In the genomic region with DNA sequence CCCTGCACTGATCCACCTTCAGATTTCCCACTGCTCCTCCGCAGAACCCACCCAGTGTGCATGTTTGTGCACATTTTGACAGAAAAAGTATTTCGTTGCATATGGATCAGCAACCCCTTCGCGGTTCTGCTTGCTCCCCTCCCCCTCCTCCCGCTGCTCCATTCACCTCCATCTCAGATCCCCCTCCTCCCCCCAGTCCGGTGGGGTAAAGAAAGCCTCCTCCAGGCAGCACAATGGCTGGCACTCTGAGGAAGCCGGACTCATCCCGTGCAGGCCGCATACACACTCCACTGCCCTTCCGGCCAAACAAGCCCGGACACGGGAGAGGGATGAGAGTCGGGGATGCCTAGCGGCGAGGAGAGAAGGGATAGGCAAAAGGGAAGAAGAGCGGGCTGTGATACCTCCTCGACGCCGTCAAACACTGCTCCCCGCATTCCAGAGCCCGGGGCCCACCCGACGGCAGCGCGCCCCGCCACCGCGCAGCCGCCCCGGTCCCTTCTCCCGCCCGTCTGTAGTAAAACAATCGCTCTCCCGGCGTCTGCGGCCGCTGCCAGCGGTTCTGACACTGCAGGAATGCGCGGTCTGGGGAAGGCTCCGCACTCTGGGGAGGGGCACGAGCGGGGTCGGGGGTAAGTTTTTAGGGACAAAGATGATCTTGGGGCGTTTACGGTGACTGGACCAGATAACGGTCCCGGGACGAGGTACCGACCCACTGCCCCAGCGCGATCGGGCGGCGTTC, we compare ENCODE assay signal across 9 cellular contexts. TPM values are rescaled to one million over a fixed set of nuclear protein-coding genes. Genes with fewer than 3 reads are reported as not detected.
DNase-seq lines count a peak whose midpoint lies in the region; ATAC-seq, FAIRE-seq and TF ChIP-seq lines count a peak whose summit lies in the region.
"Had no signal": no experiment of that assay in that cellular context is flagged by ENCODE, and none has a peak within 500 bp of the region (broad histone marks: within the 10 kb centered on the region; RNA-seq: fewer than 3 reads in every experiment).

No MANE protein-coding gene starts in this region.

- H3K4me1 ChIP-seq in A549 (no peaks in the 10 kb centered on the region), endothelial cell of umbilical vein (ENCODE audit: control insufficient read depth, extremely low read depth, insufficient read depth, low read length) (peaks cover 9% of the 10 kb centered on the region), suprapubic skin (peaks cover 20% of the 10 kb centered on the region)

- TF ChIP-seq CTCF in A549 (IDR thresholded peaks at IDR 0.05) = no peak
- TF ChIP-seq CTCF in WERI-Rb-1 (IDR thresholded peaks at IDR 0.05; ENCODE audit: low read depth, low read length) = no peak
- no peak for TF ChIP-seq CTCF in endothelial cell of umbilical vein (IDR thresholded peaks at IDR 0.05; ENCODE audit: extremely low read depth in 1 of 2, insufficient read depth in 1 of 2, low read depth in 1 of 2, low read length in 2 of 2)
- TF ChIP-seq CTCF in suprapubic skin (IDR thresholded peaks at IDR 0.05) = no peak

- H3K27ac ChIP-seq in A549 (peak overlapping the region in 1 of 2 experiments; percentile 4; a peak in 2 of 6 replicates), WERI-Rb-1 (no peak overlapping the region), endothelial cell of umbilical vein (ENCODE audit: insufficient read depth, low read depth, low read length) (no peak overlapping the region), suprapubic skin (no peak overlapping the region)

- H3K9me1 ChIP-seq in endothelial cell of umbilical vein (replicated peaks; ENCODE audit: control insufficient read depth, extremely low read depth, insufficient read depth, low read length) = no peaks in the 10 kb centered on the region

- H3K4me2 ChIP-seq in A549 (peak overlapping the region; percentile 98), endothelial cell of umbilical vein (ENCODE audit: insufficient read depth, low read length) (peak overlapping the region; percentile 61)

- no peaks in the 10 kb centered on the region for H4K20me1 ChIP-seq in endothelial cell of umbilical vein (replicated peaks; ENCODE audit: control insufficient read depth, extremely low read depth, insufficient read depth, low read length)

- intact Hi-C loops in endothelial cell of umbilical vein (cut with micrococcal nuclease) = loop anchor here (5.0 kb wide), 1 partner anchor 132 kb away; a partner anchor contains a TSS

- no peak for FAIRE-seq in A549 (lab: Jason Lieb, UNC)
- peak; percentile 72 for FAIRE-seq in endothelial cell of umbilical vein (lab: Jason Lieb, UNC)
- FAIRE-seq: endometrium had no signal

- POLR2A ChIA-PET in A549 (lab: Yijun Ruan, JAX) (no interaction called here), endothelial cell of umbilical vein (lab: Charles Lee) (no interaction called here)

- H3K79me2 ChIP-seq in endothelial cell of umbilical vein (ENCODE audit: control insufficient read depth, insufficient read depth, low read length) = peaks cover 3% of the 10 kb centered on the region

- H2AFZ ChIP-seq in endothelial cell of umbilical vein (ENCODE audit: low read depth, low read length) = peak overlapping the region; percentile 94

- no peak for TF ChIP-seq EP300 in A549 (IDR thresholded peaks at IDR 0.05)
- no peak for TF ChIP-seq EP300 in suprapubic skin (IDR thresholded peaks at IDR 0.05)

- dilution Hi-C loops in endothelial cell of umbilical vein (cut with MboI; ENCODE audit: extremely low pct_ligation_motif_present, low sequenced_read_pairs) = no loop called here

- WGBS in A549 (ENCODE audit: missing lambda C conversion rate) = 28% methylated on average over 8 of the region's 55 CpGs
- 2% methylated on average over 32 of the region's 55 CpGs for WGBS in suprapubic skin

- H3K27me3 ChIP-seq in WERI-Rb-1 (ENCODE audit: insufficient read depth, low read depth, severe bottlenecking) = peaks cover 68% of the 10 kb centered on the region
- H3K27me3 ChIP-seq in endothelial cell of umbilical vein (ENCODE audit: control insufficient read depth in 2 of 2, insufficient read depth in 2 of 2, low read length in 2 of 2) = peaks cover 0 to 2% of the 10 kb centered on the region in 2 experiments
- peaks cover 17% of the 10 kb centered on the region for H3K27me3 ChIP-seq in suprapubic skin

- H3K9me3 ChIP-seq in A549 = no peaks in the 10 kb centered on the region
- no peaks in the 10 kb centered on the region for H3K9me3 ChIP-seq in WERI-Rb-1 (ENCODE audit: severe bottlenecking)
- H3K9me3 ChIP-seq in endothelial cell of umbilical vein (replicated peaks; ENCODE audit: control insufficient read depth, insufficient read depth, low read length) = no peaks in the 10 kb centered on the region
- H3K9me3 ChIP-seq in suprapubic skin = no peaks in the 10 kb centered on the region

- H3K9ac ChIP-seq in endothelial cell of umbilical vein (replicated peaks; ENCODE audit: extremely low read depth, insufficient read depth, low read length) = peak overlapping the region; percentile 58

- peak; percentile 75 to 78 for ATAC-seq in A549
- peak; percentile 28 for ATAC-seq in GM18511 (IDR thresholded peaks at IDR 0.05; ENCODE audit: unreplicated experiment)
- no peak for ATAC-seq in GM18858 (IDR thresholded peaks at IDR 0.05; ENCODE audit: unreplicated experiment)

- peak overlapping the region; percentile 58 for H3K4me3 ChIP-seq in A549
- peak overlapping the region; percentile 37 for H3K4me3 ChIP-seq in WERI-Rb-1 (ENCODE audit: low read depth, low read length)
- peak overlapping the region; percentile 52 to 73 (median 62) for H3K4me3 ChIP-seq in endothelial cell of umbilical vein (replicated peaks in 1 of 3; ENCODE audit: insufficient read depth in 1 of 3, low read depth in 1 of 3, low read length in 3 of 3)
- H3K4me3 ChIP-seq in suprapubic skin = peak overlapping the region; percentile 61

- no TSS peak for BruUV-seq in endothelial cell of umbilical vein (replicated peaks; lab: Mats Ljungman, UMichigan)

- CTCF ChIA-PET in A549 (lab: Yijun Ruan, JAX) (no interaction called here), endothelial cell of umbilical vein (lab: Charles Lee) (interaction anchor here (1.0 kb wide), 1 partner anchor 20 kb away, joined by 4 read pairs; no protein-coding TSS in a partner anchor)

- peak in 1 of 2 experiments; percentile 8 for DNase-seq in A549 (ENCODE audit: low read depth in 1 of 2, low spot score in 1 of 2)
- DNase-seq in WERI-Rb-1 = peak; percentile 9
- DNase-seq in endothelial cell of umbilical vein (ENCODE audit: low read depth, low spot score) = peak; percentile 61
- peak; percentile 47 to 50 for DNase-seq in lung microvascular endothelial cell (ENCODE audit: low read depth in 2 of 2)
- DNase-seq in suprapubic skin (ENCODE audit: low spot score in 2 of 2) = peak in 1 of 2 donors; percentile 59
- no peak for DNase-seq in activated gamma-delta T cell treated with Interleukin-2 at 50 U/mL for 16 hours

- H3K36me3 ChIP-seq in WERI-Rb-1 = no peaks in the 10 kb centered on the region
- H3K36me3 ChIP-seq in endothelial cell of umbilical vein (ENCODE audit: control insufficient read depth in 2 of 2, extremely low read depth in 1 of 2, insufficient read depth in 2 of 2, low read length in 2 of 2) = no peaks in the 10 kb centered on the region
- H3K36me3 ChIP-seq in suprapubic skin = no peaks in the 10 kb centered on the region

- TF ChIP-seq POLR2A in A549 (IDR thresholded peaks at IDR 0.05; ENCODE audit: low read length) (no peak), endothelial cell of umbilical vein (IDR thresholded peaks at IDR 0.05; ENCODE audit: low read depth, low read length) (no peak), suprapubic skin (IDR thresholded peaks at IDR 0.05) (no peak)

- TF ChIP-seq RAD21 in A549 (conservative IDR thresholded peaks at IDR 0.05 in 1 of 2, IDR thresholded peaks at IDR 0.05 in 1 of 2) = no peak

TF ChIP-seq in endothelial cell of umbilical vein, 7 proteins besides CTCF, POLR2A, EP300 and RAD21:
- TF ChIP-seq EZH2 (IDR thresholded peaks at IDR 0.05; ENCODE audit: borderline replicate concordance, low read depth, low read length, severe bottlenecking) (no peak), FOS (IDR thresholded peaks at IDR 0.05; ENCODE audit: borderline replicate concordance, insufficient read depth, low read length) (no peak), GATA2 (IDR thresholded peaks at IDR 0.05; ENCODE audit: insufficient read depth, insufficient read length, low read depth, low read length) (no peak), MYC (IDR thresholded peaks at IDR 0.05; ENCODE audit: low read depth, low read length) (no peak), POLR2AphosphoS5 (IDR thresholded peaks at IDR 0.05; ENCODE audit: insufficient read depth, low read depth, low read length) (no peak), JUN (IDR thresholded peaks at IDR 0.05; ENCODE audit: borderline replicate concordance, insufficient read depth, insufficient read length, low read depth) (no peak)
- TF ChIP-seq, protein P1, sequence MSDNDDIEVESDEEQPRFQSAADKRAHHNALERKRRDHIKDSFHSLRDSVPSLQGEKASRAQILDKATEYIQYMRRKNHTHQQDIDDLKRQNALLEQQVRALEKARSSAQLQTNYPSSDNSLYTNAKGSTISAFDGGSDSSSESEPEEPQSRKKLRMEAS (IDR thresholded peaks at IDR 0.05; ENCODE audit: insufficient read depth, insufficient read length) = no peak

RNA-seq across cellular contexts. Expression of a gene that starts 0.9 kb away (rescaled TPM):
- polyA plus RNA-seq in A549 (2011; rRNA removed) (0.94 and 1.00 TPM in 2 replicates), A549 (2017; fragmentation: RNase III; extraction: RNeasy Plus Mini Kit Qiagen cat#74134 plus additional on column Dnase treatment) (0.32 to 0.51 TPM (median 0.46 TPM) in 3 replicates), endothelial cell of umbilical vein (45.3 and 46.1 TPM in 2 replicates)
- 0.22 and 0.34 TPM in 2 replicates for polyA plus RNA-seq in A549 (2012; cell fraction: cytosol; rRNA removed)
- 0.13 and 0.21 TPM in 2 replicates for polyA plus RNA-seq in A549 (2012; cell fraction: nucleus; rRNA removed)
- polyA minus RNA-seq in A549 (2011; rRNA and poly(A)+ RNA removed) = 0.79 TPM in 1 of 2 replicates, not detected in the other
- total RNA-seq in endothelial cell of umbilical vein (45.6 and 60.0 TPM in 2 replicates), lung microvascular endothelial cell (41.6 and 51.0 TPM in 2 replicates), suprapubic skin (10 to 100 TPM in 2 of 4 donors, 1 to 10 TPM in 2; 2.4 to 15.4 (median 9.8) TPM)
- polyA plus RNA-seq in endothelial cell of umbilical vein (2011; cell fraction: cytosol; rRNA removed) = 48.0 and 54.4 TPM in 2 replicates
- polyA plus RNA-seq in endothelial cell of umbilical vein (2011; cell fraction: nucleus; rRNA removed) = 32.6 and 37.1 TPM in 2 replicates
- polyA plus RNA-seq in endothelial cell of umbilical vein (2012) = 55.5 and 64.3 TPM in 2 replicates
- 19.6 and 27.9 TPM in 2 replicates for polyA minus RNA-seq in endothelial cell of umbilical vein
- polyA minus RNA-seq in endothelial cell of umbilical vein (2011; cell fraction: cytosol; rRNA and poly(A)+ RNA removed) = not detected
- 5.5 and 9.0 TPM in 2 replicates for polyA minus RNA-seq in endothelial cell of umbilical vein (2011; cell fraction: nucleus; rRNA and poly(A)+ RNA removed)
